Comparison of ENCODE assay signal across 8 cellular contexts in genomic region chr2:171523969-171524401, GRCh38. TPM values are rescaled to one million over a fixed set of nuclear protein-coding genes. Genes with fewer than 3 reads are reported as not detected.
DNase-seq lines count a peak whose midpoint lies in the region; ATAC-seq and TF ChIP-seq lines count a peak whose summit lies in the region.

No MANE protein-coding gene starts in this region.

- no peak overlapping the region for H4K8ac ChIP-seq in mesenchymal stem cell (ENCODE audit: low read length)

- H3K4ac ChIP-seq in mesenchymal stem cell (ENCODE audit: low read depth in 1 of 2, low read length in 2 of 2): no peak overlapping the region

- peak overlapping the region; percentile 93 for H3K9ac ChIP-seq in mesenchymal stem cell (ENCODE audit: low read length)

- H3K79me1 ChIP-seq in mesenchymal stem cell (replicated peaks; ENCODE audit: low read length, poor library complexity, severe bottlenecking): peaks cover 15% of the 10 kb centered on the region

- peak overlapping the region in 1 of 2 experiments; percentile 61 for H3K14ac ChIP-seq in mesenchymal stem cell (ENCODE audit: low read length in 2 of 2)

- BruUV-seq in A673 (replicated peaks; lab: Mats Ljungman, UMichigan): no TSS peak

- 21% methylated on average over 7 of the region's 7 CpGs for WGBS in mesenchymal stem cell

- DNase-seq in A673 (ENCODE audit: low spot score) (no peak), HL-60 (ENCODE audit: low read depth in 1 of 2, low spot score in 1 of 2) (peak; percentile 45 to 55), cerebellar cortex (ENCODE audit: low spot score) (peak; percentile 10), mesenchymal stem cell (no peak), cortex of kidney (lab: John Stamatoyannopoulos, UW) (no peak), KG1 (lab: John Stamatoyannopoulos, UW) (no peak), NCI-H1436 (lab: John Stamatoyannopoulos, UW) (no peak)

- H2BK120ac ChIP-seq in mesenchymal stem cell (ENCODE audit: low read depth, low read length): no peak overlapping the region

- H2BK5ac ChIP-seq in mesenchymal stem cell (ENCODE audit: low read depth, low read length, poor library complexity, severe bottlenecking): no peak overlapping the region

- intact Hi-C loops in A673 (cut with micrococcal nuclease; ENCODE audit: unreplicated experiment): no loop called here

- peak overlapping the region; percentile 8 for H2AFZ ChIP-seq in mesenchymal stem cell (ENCODE audit: low read depth, low read length)

- H3K4me3 ChIP-seq in A673 (ENCODE audit: low read depth, low read length, poor library complexity, severe bottlenecking) (peak overlapping the region; percentile 66), HL-60 (replicated peaks; ENCODE audit: insufficient read depth, low read length) (peak overlapping the region; percentile 78), mesenchymal stem cell (ENCODE audit: insufficient read depth in 1 of 2, low read depth in 1 of 2, low read length in 2 of 2) (peak overlapping the region; percentile 69 to 97)

- H3K18ac ChIP-seq in mesenchymal stem cell (ENCODE audit: low read depth in 1 of 2, low read length in 2 of 2): no peak overlapping the region

- H3K4me2 ChIP-seq in mesenchymal stem cell (ENCODE audit: low read length, poor library complexity, severe bottlenecking): peak overlapping the region; percentile 69

- H2AK5ac ChIP-seq in mesenchymal stem cell (ENCODE audit: low read length, severe bottlenecking): no peak overlapping the region

- no peak overlapping the region for H4K91ac ChIP-seq in mesenchymal stem cell (ENCODE audit: low read length)

- H3K27ac ChIP-seq in A673 (ENCODE audit: low read depth, low read length, poor library complexity, severe bottlenecking): no peak overlapping the region
- peak overlapping the region; percentile 97 for H3K27ac ChIP-seq in HL-60 (replicated peaks)
- H3K27ac ChIP-seq in mesenchymal stem cell (ENCODE audit: low read length, poor library complexity, severe bottlenecking): peak overlapping the region; percentile 43

- no peaks in the 10 kb centered on the region for H3K27me3 ChIP-seq in A673 (replicated peaks; ENCODE audit: insufficient read depth, low read depth, low read length, poor library complexity)
- H3K27me3 ChIP-seq in HL-60 (ENCODE audit: insufficient read depth, poor library complexity, severe bottlenecking): no peaks in the 10 kb centered on the region
- H3K27me3 ChIP-seq in mesenchymal stem cell (ENCODE audit: control insufficient read depth in 1 of 2, insufficient read depth in 1 of 2, low read length in 2 of 2): no peaks in the 10 kb centered on the region

- no peak for TF ChIP-seq CTCF in A673 (conservative IDR thresholded peaks at IDR 0.05; ENCODE audit: low read depth, low read length)
- no peak for TF ChIP-seq CTCF in HL-60 (IDR thresholded peaks at IDR 0.05; ENCODE audit: insufficient read depth, low read length)

- no peaks in the 10 kb centered on the region for H3K9me3 ChIP-seq in A673 (ENCODE audit: low read depth, low read length, poor library complexity, severe bottlenecking)
- H3K9me3 ChIP-seq in mesenchymal stem cell (ENCODE audit: control insufficient read depth, low read length): no peaks in the 10 kb centered on the region

- H2BK15ac ChIP-seq in mesenchymal stem cell (ENCODE audit: low read depth, poor library complexity, severe bottlenecking): no peak overlapping the region

- POLR2A ChIA-PET in A673 (lab: Charles Lee; ENCODE audit: low non-redundant PET): no interaction called here

- no peak overlapping the region for H2BK12ac ChIP-seq in mesenchymal stem cell (ENCODE audit: low read length in 2 of 2)

- H3K23ac ChIP-seq in mesenchymal stem cell (ENCODE audit: low read length in 2 of 2): no peak overlapping the region

- H3K4me1 ChIP-seq in A673 (ENCODE audit: insufficient read depth, low read length, poor library complexity, severe bottlenecking) (no peaks in the 10 kb centered on the region), mesenchymal stem cell (ENCODE audit: control insufficient read depth, insufficient read depth, low read depth, low read length) (no peaks in the 10 kb centered on the region)

- ATAC-seq in HG02610 (IDR thresholded peaks at IDR 0.05; ENCODE audit: unreplicated experiment): no peak

- H3K36me3 ChIP-seq in A673 (ENCODE audit: insufficient read depth, low read length, poor library complexity, severe bottlenecking) (no peaks in the 10 kb centered on the region), mesenchymal stem cell (ENCODE audit: control insufficient read depth in 1 of 2, insufficient read depth in 2 of 2, low read depth in 1 of 2, low read length in 2 of 2) (peaks cover 0 to 14% of the 10 kb centered on the region in 2 experiments)

- CTCF ChIA-PET in A673 (lab: Charles Lee): no interaction called here

RNA-seq across cellular contexts. Expression of gene CYBRD1, which starts 1.7 kb away (rescaled TPM):
- 7.3 and 8.5 TPM in 2 replicates for total RNA-seq in A673 (2021)
- 70.7 TPM for polyA plus RNA-seq in mesenchymal stem cell (2013, experiment 1 of 2)
- 74.4 TPM for polyA plus RNA-seq in mesenchymal stem cell (2013, experiment 2 of 2)

Comparison
In these comparisons a context has a peak if more than half of its experiments do, and no peak if none do; other contexts are left out.
1. DNase-seq: peak in HL-60 (2 of 2) and cerebellar cortex (single experiment); none in A673 (single experiment), mesenchymal stem cell (single experiment), cortex of kidney (single experiment), KG1 (single experiment) and NCI-H1436 (single experiment).
2. Peak in every context shown above with its lines, with median percentiles within 50 percentile points of each other: H3K4me3 ChIP-seq.